ENCODE assay signal across 2 cellular contexts in genomic region chr17:45129426-45129939, GRCh38.
TF ChIP-seq lines count a peak whose summit lies in the region.

No MANE protein-coding gene starts in this region.

TF ChIP-seq in H1, 55 proteins besides CTCF, POLR2A, EP300 and RAD21:
- TF ChIP-seq POU5F1 (IDR thresholded peaks at IDR 0.05; ENCODE audit: low read depth, low read length) (no peak), KDM4A (IDR thresholded peaks at IDR 0.05; ENCODE audit: low read depth, low read length, severe bottlenecking) (no peak), SP4 (IDR thresholded peaks at IDR 0.05; ENCODE audit: low read length) (no peak), SIRT6 (IDR thresholded peaks at IDR 0.05; ENCODE audit: low read length) (no peak), PHF8 (conservative IDR thresholded peaks at IDR 0.05; ENCODE audit: low read depth, low read length) (no peak), EGR1 (IDR thresholded peaks at IDR 0.05; ENCODE audit: borderline replicate concordance, low read depth, low read length) (no peak), HDAC6 (IDR thresholded peaks at IDR 0.05; ENCODE audit: low read depth, low read length) (no peak), BACH1 (IDR thresholded peaks at IDR 0.05; ENCODE audit: low read length) (no peak), TAF1 (IDR thresholded peaks at IDR 0.05; ENCODE audit: low read depth, low read length) (no peak), JUN (IDR thresholded peaks at IDR 0.05; ENCODE audit: low read depth, low read length) (no peak), CBX5 (IDR thresholded peaks at IDR 0.05; ENCODE audit: low read depth, low read length) (no peak), RFX5 (IDR thresholded peaks at IDR 0.05; ENCODE audit: borderline replicate concordance, low read depth, low read length) (no peak), CBX8 (IDR thresholded peaks at IDR 0.05; ENCODE audit: borderline replicate concordance, low read depth, low read length) (no peak), USF2 (IDR thresholded peaks at IDR 0.05; ENCODE audit: low read length) (no peak), TAF7 (optimal IDR thresholded peaks at IDR 0.05; ENCODE audit: borderline replicate concordance, low read depth, low read length) (no peak), SUZ12 (IDR thresholded peaks at IDR 0.05; ENCODE audit: low read length) (no peak)

TF ChIP-seq in HEK293T, 16 proteins besides CTCF, POLR2A, EP300 and RAD21:
- TF ChIP-seq ELF4 (IDR thresholded peaks at IDR 0.05) (no peak), NFRKB (IDR thresholded peaks at IDR 0.05) (no peak), CTBP1 (IDR thresholded peaks at IDR 0.05; ENCODE audit: borderline replicate concordance) (no peak), ZNF384 (IDR thresholded peaks at IDR 0.05) (no peak), SUZ12 (IDR thresholded peaks at IDR 0.05) (no peak), FOXK2 (IDR thresholded peaks at IDR 0.05) (no peak), L3MBTL2 (conservative IDR thresholded peaks at IDR 0.05) (no peak; the same call in 1 of the 2 replicates), FOXM1 (IDR thresholded peaks at IDR 0.05; ENCODE audit: borderline replicate concordance) (no peak), HDGF (IDR thresholded peaks at IDR 0.05; ENCODE audit: borderline replicate concordance) (no peak), BHLHE40 (IDR thresholded peaks at IDR 0.05; ENCODE audit: borderline replicate concordance) (no peak), PKNOX1 (IDR thresholded peaks at IDR 0.05) (no peak), ARNT (IDR thresholded peaks at IDR 0.05) (no peak), FOXA1 (IDR thresholded peaks at IDR 0.05) (no peak)
